ENCODE assay signal across 9 cellular contexts in genomic region chr1:230568008-230568407, GRCh38.
DNase-seq lines count a peak whose midpoint lies in the region; ATAC-seq and TF ChIP-seq lines count a peak whose summit lies in the region.
"Had no signal": no experiment of that assay in that cellular context is flagged by ENCODE, and none has a peak within 500 bp of the region (broad histone marks: within the 10 kb centered on the region; RNA-seq: fewer than 3 reads in every experiment).

No MANE protein-coding gene starts in this region.

- no peak for ATAC-seq in GM21360 (IDR thresholded peaks at IDR 0.05; ENCODE audit: unreplicated experiment)

- POLR2A ChIA-PET in PC-9 (lab: Charles Lee; ENCODE audit: unreplicated experiment), result no interaction called here

- TF ChIP-seq CTCF in left ventricle myocardium inferior (IDR thresholded peaks at IDR 0.05; ENCODE audit: borderline replicate concordance) (peak; percentile 42), right atrium auricular region (IDR thresholded peaks at IDR 0.05) (peak in 1 of 2 donors; percentile 39), PC-9 (conservative IDR thresholded peaks at IDR 0.05) (no peak; the same call in 1 of the 2 replicates)

- peak overlapping the region; percentile 8; the same call in 1 of the 2 replicates for H3K4me2 ChIP-seq in PC-9

- H3K9me3 ChIP-seq in left ventricle myocardium inferior (replicated peaks) (no peaks in the 10 kb centered on the region), right atrium auricular region (no peaks in the 10 kb centered on the region), PC-9 (ENCODE audit: insufficient read depth, low read depth) (no peaks in the 10 kb centered on the region), thymus (ENCODE audit: control insufficient read depth) (no peaks in the 10 kb centered on the region)
- H3K9me3 ChIP-seq: testis had no signal

- 92% methylated on average over 8 of the region's 8 CpGs for WGBS in thymus

- H3K27ac ChIP-seq in left ventricle myocardium inferior (replicated peaks), result no peak overlapping the region
- H3K27ac ChIP-seq in right atrium auricular region, result no peak overlapping the region
- no peak overlapping the region for H3K27ac ChIP-seq in PC-9
- H3K27ac ChIP-seq in thymus (ENCODE audit: low read depth), result peak overlapping the region; percentile 33
- H3K27ac ChIP-seq: testis had no signal

- intact Hi-C loops in left ventricle myocardium inferior (cut with micrococcal nuclease) (no loop called here), PC-9 (cut with micrococcal nuclease; ENCODE audit: unreplicated experiment) (no loop called here)

- peaks cover 21% of the 10 kb centered on the region for H3K4me1 ChIP-seq in left ventricle myocardium inferior
- H3K4me1 ChIP-seq in right atrium auricular region, result peaks cover 0 to 16% of the 10 kb centered on the region in 2 donors
- H3K4me1 ChIP-seq in PC-9 (replicated peaks; ENCODE audit: insufficient read depth), result 0 out of 2 replicates have a peak, but pooled peaks cover 6% of the 10 kb centered on the region
- H3K4me1 ChIP-seq in thymus (ENCODE audit: control insufficient read depth, insufficient read depth, low read length), result no peaks in the 10 kb centered on the region
- H3K4me1 ChIP-seq: testis had no signal

- H3K4me3 ChIP-seq in left ventricle myocardium inferior, result no peak overlapping the region
- H3K4me3 ChIP-seq in right atrium auricular region, result no peak overlapping the region
- H3K4me3 ChIP-seq in PC-9, result no peak overlapping the region
- H3K4me3 ChIP-seq in thymus (ENCODE audit: low read length), result no peak overlapping the region
- H3K4me3 ChIP-seq: testis had no signal

- DNase-seq in left ventricle myocardium inferior (no peak), right atrium auricular region (ENCODE audit: low spot score) (no peak), PC-9 (peak in 1 of 2 experiments; percentile 1), glomerular visceral epithelial cell (ENCODE audit: extremely low spot score) (peak; percentile 58), SIG-M5 (lab: John Stamatoyannopoulos, UW) (no peak), MV-4-11 (lab: John Stamatoyannopoulos, UW) (no peak)
- DNase-seq: testis had no signal

- H3K9me2 ChIP-seq in PC-9 (ENCODE audit: insufficient read depth), result no peaks in the 10 kb centered on the region

- no TSS peak for BruUV-seq in PC-9 (replicated peaks; lab: Mats Ljungman, UMichigan)

- no peak overlapping the region for H2AFZ ChIP-seq in PC-9

- no peaks in the 10 kb centered on the region for H3K27me3 ChIP-seq in left ventricle myocardium inferior (ENCODE audit: low read depth)
- H3K27me3 ChIP-seq in right atrium auricular region, result no peaks in the 10 kb centered on the region
- peaks cover 25% of the 10 kb centered on the region; the same call in 1 of the 2 replicates for H3K27me3 ChIP-seq in PC-9 (ENCODE audit: insufficient read depth, low read depth)
- H3K27me3 ChIP-seq in thymus (ENCODE audit: control insufficient read depth, insufficient read depth), result no peaks in the 10 kb centered on the region
- H3K27me3 ChIP-seq: testis had no signal

- CTCF ChIA-PET in PC-9 (lab: Charles Lee), result no interaction called here

- H3K36me3 ChIP-seq in left ventricle myocardium inferior (no peaks in the 10 kb centered on the region), right atrium auricular region (no peaks in the 10 kb centered on the region), PC-9 (ENCODE audit: low read depth) (no peaks in the 10 kb centered on the region), thymus (ENCODE audit: control insufficient read depth, insufficient read depth) (no peaks in the 10 kb centered on the region)

- H3F3A ChIP-seq in PC-9 (ENCODE audit: insufficient read depth, low read depth), result no peaks in the 10 kb centered on the region

- no peaks in the 10 kb centered on the region for H4K20me1 ChIP-seq in PC-9 (ENCODE audit: insufficient read depth)

- no peaks in the 10 kb centered on the region for H3K79me2 ChIP-seq in PC-9 (ENCODE audit: low read depth)
